Comparison of ENCODE assay signal across 9 cellular contexts in genomic region chr10:69573056-69573806, GRCh38.
DNase-seq lines count a peak whose midpoint lies in the region; ATAC-seq and TF ChIP-seq lines count a peak whose summit lies in the region.
"Had no signal": no experiment of that assay in that cellular context is flagged by ENCODE, and none has a peak within 500 bp of the region (broad histone marks: within the 10 kb centered on the region; RNA-seq: fewer than 3 reads in every experiment).

Gene NEUROG3, minus strand, starts transcription at chr10:69573422. Its CDS starts 379 bp downstream, at chr10:69573043.

- H3K4me1 ChIP-seq in iPS-20b (ENCODE audit: insufficient read depth, low read length) = peaks cover 48% of the 10 kb centered on the region

- H3K4me3 ChIP-seq in iPS-20b (ENCODE audit: low read length) = peak within 1 kb of the TSS; percentile 59

- no peak for ATAC-seq in HG03045 (IDR thresholded peaks at IDR 0.05; ENCODE audit: unreplicated experiment)

- no peak for TF ChIP-seq CTCF in GM20000 (IDR thresholded peaks at IDR 0.05; ENCODE audit: extremely low read depth, missing control alignments)

- H3K36me3 ChIP-seq in iPS-20b (ENCODE audit: insufficient read depth, low read depth, low read length) = no peaks in the 10 kb centered on the region
- H3K36me3 ChIP-seq: neutrophil had no signal

- H3K27ac ChIP-seq in iPS-20b (ENCODE audit: low read length) = no peak within 1 kb of the TSS
- H3K27ac ChIP-seq: neutrophil had no signal

- H3K9me3 ChIP-seq in iPS-20b (ENCODE audit: insufficient read depth, low read depth, low read length) = no peaks in the 10 kb centered on the region; the same call in 1 of the 2 replicates
- H3K9me3 ChIP-seq: neutrophil had no signal

- no peak within 1 kb of the TSS for H3K9ac ChIP-seq in iPS-20b (ENCODE audit: low read depth, low read length)

- peak; percentile 71 for DNase-seq in CD1c-positive myeloid dendritic cell (ENCODE audit: extremely low spot score)
- DNase-seq in GM20000 (ENCODE audit: low spot score) = peak; percentile 77
- DNase-seq in RPMI8226 = peak; percentile 85
- DNase-seq in T-helper 9 cell = no peak
- no peak for DNase-seq in SHP77 treated with DMSO at 0.1 percent for 48 hours (lab: John Stamatoyannopoulos, UW)
- no peak for DNase-seq in NCI-H2171 (lab: John Stamatoyannopoulos, UW)

- peaks cover 100% of the 10 kb centered on the region for H3K27me3 ChIP-seq in iPS-20b (ENCODE audit: insufficient read depth, low read length)

Comparison
In these comparisons a context has a peak if more than half of its experiments do, and no peak if none do; other contexts are left out.
1. DNase-seq: peak in CD1c-positive myeloid dendritic cell (single experiment), GM20000 (single experiment) and RPMI8226 (single experiment); none in T-helper 9 cell (single experiment), SHP77 treated with DMSO at 0.1 percent for 48 hours (single experiment) and NCI-H2171 (single experiment).